ENCODE assay signal across 2 cellular contexts in the genomic region with DNA sequence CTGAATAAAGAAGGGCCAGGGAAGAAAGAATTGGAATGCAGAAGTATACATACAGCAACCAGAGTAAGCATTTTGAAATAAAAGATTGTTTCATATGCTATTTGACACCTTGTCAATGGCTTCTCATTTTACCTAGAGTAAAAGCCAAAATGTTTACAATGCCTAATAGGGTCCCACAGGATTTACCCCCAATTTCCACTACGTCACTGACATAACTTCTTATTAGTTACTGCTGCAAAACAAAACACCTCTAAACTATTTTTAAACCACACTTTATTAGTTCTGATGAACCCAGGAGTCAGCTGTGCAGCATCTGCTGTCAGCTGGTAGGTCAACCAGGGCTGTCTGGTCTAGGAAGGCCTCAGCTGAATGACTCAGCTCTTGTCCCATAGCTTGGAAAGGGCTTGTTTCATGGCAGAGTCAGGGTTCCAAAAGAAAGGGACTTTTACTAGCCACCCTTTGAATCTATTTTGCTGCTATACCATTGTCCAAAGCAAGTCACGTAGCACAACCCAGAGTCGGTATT.
TF ChIP-seq lines count a peak whose summit lies in the region.

No MANE protein-coding gene starts in this region.

TF ChIP-seq in GM23338, 12 proteins besides CTCF, POLR2A, EP300 and RAD21:
- TF ChIP-seq, protein P1, sequence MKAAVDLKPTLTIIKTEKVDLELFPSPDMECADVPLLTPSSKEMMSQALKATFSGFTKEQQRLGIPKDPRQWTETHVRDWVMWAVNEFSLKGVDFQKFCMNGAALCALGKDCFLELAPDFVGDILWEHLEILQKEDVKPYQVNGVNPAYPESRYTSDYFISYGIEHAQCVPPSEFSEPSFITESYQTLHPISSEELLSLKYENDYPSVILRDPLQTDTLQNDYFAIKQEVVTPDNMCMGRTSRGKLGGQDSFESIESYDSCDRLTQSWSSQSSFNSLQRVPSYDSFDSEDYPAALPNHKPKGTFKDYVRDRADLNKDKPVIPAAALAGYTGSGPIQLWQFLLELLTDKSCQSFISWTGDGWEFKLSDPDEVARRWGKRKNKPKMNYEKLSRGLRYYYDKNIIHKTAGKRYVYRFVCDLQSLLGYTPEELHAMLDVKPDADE (IDR thresholded peaks at IDR 0.05): no peak
- TF ChIP-seq CREB1 (CRISPR knock-in tag; IDR thresholded peaks at IDR 0.05; ENCODE audit: low read depth): no peak
- TF ChIP-seq ZNF331 (CRISPR knock-in tag; IDR thresholded peaks at IDR 0.05; ENCODE audit: low read depth): no peak
- TF ChIP-seq JUNB (IDR thresholded peaks at IDR 0.05; ENCODE audit: unreplicated experiment): no peak
- TF ChIP-seq EZH2 (IDR thresholded peaks at IDR 0.05; ENCODE audit: low read depth, unreplicated experiment): no peak
- TF ChIP-seq, protein P2, sequence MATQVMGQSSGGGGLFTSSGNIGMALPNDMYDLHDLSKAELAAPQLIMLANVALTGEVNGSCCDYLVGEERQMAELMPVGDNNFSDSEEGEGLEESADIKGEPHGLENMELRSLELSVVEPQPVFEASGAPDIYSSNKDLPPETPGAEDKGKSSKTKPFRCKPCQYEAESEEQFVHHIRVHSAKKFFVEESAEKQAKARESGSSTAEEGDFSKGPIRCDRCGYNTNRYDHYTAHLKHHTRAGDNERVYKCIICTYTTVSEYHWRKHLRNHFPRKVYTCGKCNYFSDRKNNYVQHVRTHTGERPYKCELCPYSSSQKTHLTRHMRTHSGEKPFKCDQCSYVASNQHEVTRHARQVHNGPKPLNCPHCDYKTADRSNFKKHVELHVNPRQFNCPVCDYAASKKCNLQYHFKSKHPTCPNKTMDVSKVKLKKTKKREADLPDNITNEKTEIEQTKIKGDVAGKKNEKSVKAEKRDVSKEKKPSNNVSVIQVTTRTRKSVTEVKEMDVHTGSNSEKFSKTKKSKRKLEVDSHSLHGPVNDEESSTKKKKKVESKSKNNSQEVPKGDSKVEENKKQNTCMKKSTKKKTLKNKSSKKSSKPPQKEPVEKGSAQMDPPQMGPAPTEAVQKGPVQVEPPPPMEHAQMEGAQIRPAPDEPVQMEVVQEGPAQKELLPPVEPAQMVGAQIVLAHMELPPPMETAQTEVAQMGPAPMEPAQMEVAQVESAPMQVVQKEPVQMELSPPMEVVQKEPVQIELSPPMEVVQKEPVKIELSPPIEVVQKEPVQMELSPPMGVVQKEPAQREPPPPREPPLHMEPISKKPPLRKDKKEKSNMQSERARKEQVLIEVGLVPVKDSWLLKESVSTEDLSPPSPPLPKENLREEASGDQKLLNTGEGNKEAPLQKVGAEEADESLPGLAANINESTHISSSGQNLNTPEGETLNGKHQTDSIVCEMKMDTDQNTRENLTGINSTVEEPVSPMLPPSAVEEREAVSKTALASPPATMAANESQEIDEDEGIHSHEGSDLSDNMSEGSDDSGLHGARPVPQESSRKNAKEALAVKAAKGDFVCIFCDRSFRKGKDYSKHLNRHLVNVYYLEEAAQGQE (IDR thresholded peaks at IDR 0.05; ENCODE audit: unreplicated experiment): no peak
- no peak for TF ChIP-seq STAT1 (IDR thresholded peaks at IDR 0.05; ENCODE audit: unreplicated experiment)
- TF ChIP-seq POLR2AphosphoS5 (IDR thresholded peaks at IDR 0.05; ENCODE audit: low read depth): no peak
- TF ChIP-seq NANOG (IDR thresholded peaks at IDR 0.05; ENCODE audit: borderline replicate concordance): no peak
- TF ChIP-seq EZH2phosphoT487 (IDR thresholded peaks at IDR 0.05; ENCODE audit: unreplicated experiment): no peak
TF ChIP-seq in GM23338: peak in this region for 0.

TF ChIP-seq in H1, 55 proteins besides CTCF, POLR2A, EP300 and RAD21 (continued from another document):
- TF ChIP-seq RXRA (IDR thresholded peaks at IDR 0.05; ENCODE audit: insufficient read depth, low read depth, low read length) (no peak), CTBP2 (IDR thresholded peaks at IDR 0.05; ENCODE audit: borderline replicate concordance, insufficient read depth, insufficient read length, low read length) (no peak), ZNF274 (IDR thresholded peaks at IDR 0.05; ENCODE audit: borderline replicate concordance, extremely low read depth, low read length) (no peak), PHF8 (conservative IDR thresholded peaks at IDR 0.05; ENCODE audit: low read depth, low read length) (no peak), RNF2 (IDR thresholded peaks at IDR 0.05; ENCODE audit: borderline replicate concordance, low read depth, low read length, missing control alignments, poor library complexity, severe bottlenecking) (no peak), JUN (IDR thresholded peaks at IDR 0.05; ENCODE audit: low read depth, low read length) (no peak), TBP (IDR thresholded peaks at IDR 0.05; ENCODE audit: low read depth, low read length) (no peak)
- TF ChIP-seq, protein P3, sequence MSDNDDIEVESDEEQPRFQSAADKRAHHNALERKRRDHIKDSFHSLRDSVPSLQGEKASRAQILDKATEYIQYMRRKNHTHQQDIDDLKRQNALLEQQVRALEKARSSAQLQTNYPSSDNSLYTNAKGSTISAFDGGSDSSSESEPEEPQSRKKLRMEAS (IDR thresholded peaks at IDR 0.05): no peak
